1 cellular context compared by ENCODE assay signal in the genomic region with DNA sequence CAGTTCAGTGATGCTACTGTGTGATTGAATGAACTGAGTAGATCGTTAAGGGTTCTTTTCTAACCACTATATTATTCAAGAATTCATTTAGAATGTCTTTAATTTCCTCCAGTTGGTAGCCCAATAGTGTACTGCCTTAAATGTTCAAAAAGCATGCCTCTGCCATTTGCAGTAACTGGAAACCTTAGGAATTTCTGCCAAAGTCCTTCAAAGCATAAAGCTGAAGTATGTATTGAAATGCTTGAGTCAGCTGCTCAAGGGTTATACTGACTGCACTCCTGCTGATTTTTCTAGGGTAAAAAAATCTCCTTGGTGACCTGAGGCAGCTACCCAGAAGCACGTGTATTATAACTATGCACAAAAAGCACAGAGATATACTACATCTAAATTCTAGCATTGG.
TF ChIP-seq lines count a peak whose summit lies in the region.

No MANE protein-coding gene starts in this region.

TF ChIP-seq in IMR-90, 13 proteins besides CTCF, POLR2A, EP300 and RAD21:
- peak; percentile 48; the same call in 1 of the 2 replicates for TF ChIP-seq MXI1 (IDR thresholded peaks at IDR 0.05; ENCODE audit: borderline replicate concordance, low read depth, low read length)
- TF ChIP-seq MAZ (IDR thresholded peaks at IDR 0.05; ENCODE audit: borderline replicate concordance, low read depth, low read length): no peak
- TF ChIP-seq RCOR1 (IDR thresholded peaks at IDR 0.05; ENCODE audit: insufficient replicate concordance, low read length): no peak
- TF ChIP-seq, protein P1, sequence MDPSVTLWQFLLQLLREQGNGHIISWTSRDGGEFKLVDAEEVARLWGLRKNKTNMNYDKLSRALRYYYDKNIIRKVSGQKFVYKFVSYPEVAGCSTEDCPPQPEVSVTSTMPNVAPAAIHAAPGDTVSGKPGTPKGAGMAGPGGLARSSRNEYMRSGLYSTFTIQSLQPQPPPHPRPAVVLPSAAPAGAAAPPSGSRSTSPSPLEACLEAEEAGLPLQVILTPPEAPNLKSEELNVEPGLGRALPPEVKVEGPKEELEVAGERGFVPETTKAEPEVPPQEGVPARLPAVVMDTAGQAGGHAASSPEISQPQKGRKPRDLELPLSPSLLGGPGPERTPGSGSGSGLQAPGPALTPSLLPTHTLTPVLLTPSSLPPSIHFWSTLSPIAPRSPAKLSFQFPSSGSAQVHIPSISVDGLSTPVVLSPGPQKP (IDR thresholded peaks at IDR 0.05; ENCODE audit: borderline replicate concordance, low read depth, low read length): no peak
- TF ChIP-seq NFE2L2 (IDR thresholded peaks at IDR 0.05; ENCODE audit: low read depth, low read length): no peak
- TF ChIP-seq CEBPB (IDR thresholded peaks at IDR 0.05; ENCODE audit: low read depth, low read length): no peak
- TF ChIP-seq CHD1 (IDR thresholded peaks at IDR 0.05; ENCODE audit: low read depth, low read length): no peak
TF ChIP-seq in IMR-90: peak in this region for 1.
